In genomic region chr17:64343071-64343774, GRCh38 we compare ENCODE assay signal across 12 cellular contexts. TPM values are rescaled to one million over a fixed set of nuclear protein-coding genes. Genes with fewer than 3 reads are reported as not detected.
DNase-seq lines count a peak whose midpoint lies in the region; ATAC-seq, FAIRE-seq and TF ChIP-seq lines count a peak whose summit lies in the region.
"Had no signal": no experiment of that assay in that cellular context is flagged by ENCODE, and none has a peak within 500 bp of the region (broad histone marks: within the 10 kb centered on the region; RNA-seq: fewer than 3 reads in every experiment).

No MANE protein-coding gene starts in this region.

- H3K4me3 ChIP-seq in PC-9 (no peak overlapping the region), heart right ventricle (peak overlapping the region in 1 of 10 donors; percentile 3), GM23338 (no peak overlapping the region)

- H3K4me3 Mint-ChIP-seq in CD4-positive, alpha-beta T cell, result no peak overlapping the region
- H3K4me3 Mint-ChIP-seq in GM23338, result no peak overlapping the region
- H3K4me3 Mint-ChIP-seq: endodermal cell had no signal

- no peak overlapping the region for H2AFZ ChIP-seq in PC-9
- no peak overlapping the region for H2AFZ ChIP-seq in GM23338

- CTCF ChIA-PET in CD4-positive, alpha-beta T cell (lab: Charles Lee), result no interaction called here
- CTCF ChIA-PET in PC-9 (lab: Charles Lee), result no interaction called here

- H3K79me2 ChIP-seq in PC-9 (ENCODE audit: low read depth), result no peaks in the 10 kb centered on the region
- no peaks in the 10 kb centered on the region for H3K79me2 ChIP-seq in GM23338 (replicated peaks; ENCODE audit: insufficient read depth)

- H3K4me1 Mint-ChIP-seq in CD4-positive, alpha-beta T cell (ENCODE audit: low read depth), result peaks cover 25% of the 10 kb centered on the region
- peaks cover 8% of the 10 kb centered on the region for H3K4me1 Mint-ChIP-seq in GM23338

- no peaks in the 10 kb centered on the region for H3K27me3 ChIP-seq in CD4-positive, alpha-beta T cell (ENCODE audit: control insufficient read depth, insufficient read depth, low read length)
- H3K27me3 ChIP-seq in PC-9 (ENCODE audit: insufficient read depth, low read depth), result no peaks in the 10 kb centered on the region
- no peaks in the 10 kb centered on the region for H3K27me3 ChIP-seq in heart right ventricle
- H3K27me3 ChIP-seq in GM23338 (ENCODE audit: insufficient read depth), result no peaks in the 10 kb centered on the region

- peaks cover 23% of the 10 kb centered on the region for H3K36me3 Mint-ChIP-seq in CD4-positive, alpha-beta T cell (ENCODE audit: low read depth)
- H3K36me3 Mint-ChIP-seq in GM23338 (ENCODE audit: low read depth), result no peaks in the 10 kb centered on the region

- no peaks in the 10 kb centered on the region for H3K9me3 Mint-ChIP-seq in CD4-positive, alpha-beta T cell
- H3K9me3 Mint-ChIP-seq in GM23338, result no peaks in the 10 kb centered on the region
- H3K9me3 Mint-ChIP-seq: endodermal cell had no signal

- H3K27me3 Mint-ChIP-seq in CD4-positive, alpha-beta T cell, result no peaks in the 10 kb centered on the region
- H3K27me3 Mint-ChIP-seq in GM23338 (ENCODE audit: insufficient read depth, low read depth, poor library complexity), result peaks cover 2% of the 10 kb centered on the region

- BruUV-seq in PC-9 (replicated peaks; lab: Mats Ljungman, UMichigan), result no TSS peak

- no peak overlapping the region for H3K27ac ChIP-seq in CD4-positive, alpha-beta T cell (ENCODE audit: low read depth, low read length)
- H3K27ac ChIP-seq in PC-9 (peak overlapping the region; percentile 79), heart right ventricle (peak overlapping the region; percentile 59 to 95 (median 78)), GM23338 (ENCODE audit: low read depth) (no peak overlapping the region)
- H3K27ac ChIP-seq: KMS-11 had no signal

- no peak for FAIRE-seq in RCC 7860 (lab: Jason Lieb, UNC)

- no peak for ATAC-seq in CD4-positive, alpha-beta T cell (ENCODE audit: poor library complexity)
- ATAC-seq in heart right ventricle (no peak), HG03045 (IDR thresholded peaks at IDR 0.05; ENCODE audit: unreplicated experiment) (no peak), GM23338 (no peak)

- H3K4me2 ChIP-seq in PC-9, result peak overlapping the region; percentile 49
- H3K4me2 ChIP-seq in GM23338, result no peak overlapping the region
- H3K4me2 ChIP-seq: KMS-11 had no signal

- H3F3A ChIP-seq in PC-9 (ENCODE audit: insufficient read depth, low read depth) (peaks cover 34% of the 10 kb centered on the region), GM23338 (replicated peaks; ENCODE audit: low read depth) (no peaks in the 10 kb centered on the region)

- H3K27ac Mint-ChIP-seq in CD4-positive, alpha-beta T cell, result peak overlapping the region; percentile 83
- no peak overlapping the region for H3K27ac Mint-ChIP-seq in GM23338

- no peak for DNase-seq in CD4-positive, alpha-beta T cell
- no peak for DNase-seq in PC-9
- DNase-seq in heart right ventricle, result no peak
- peak; percentile 61 for DNase-seq in posterior vena cava (ENCODE audit: low spot score)
- DNase-seq in GM23338 (ENCODE audit: low spot score), result no peak
- DNase-seq in activated CD8-positive, alpha-beta memory T cell treated with anti-CD3 and anti-CD28 coated beads, Interleukin-2, amount 50 U/mL, for 4 hours, result no peak
- no peak for DNase-seq in RCC 7860 (ENCODE audit: low spot score)
- DNase-seq: endodermal cell, mesendoderm, T-helper 9 cell had no signal

- TF ChIP-seq CTCF in CD4-positive, alpha-beta T cell (IDR thresholded peaks at IDR 0.05), result no peak
- TF ChIP-seq CTCF in PC-9 (conservative IDR thresholded peaks at IDR 0.05) (no peak), heart right ventricle (IDR thresholded peaks at IDR 0.05) (no peak), GM23338 (conservative IDR thresholded peaks at IDR 0.05; ENCODE audit: low read depth in 2 of 2) (no peak)

- H4K20me1 ChIP-seq in PC-9 (ENCODE audit: insufficient read depth) (no peaks in the 10 kb centered on the region), GM23338 (replicated peaks; ENCODE audit: insufficient read depth) (no peaks in the 10 kb centered on the region)

- H3K36me3 ChIP-seq in PC-9 (ENCODE audit: low read depth), result no peaks in the 10 kb centered on the region; the same call in none of the 2 replicates
- peaks cover 0 to 82% (median 0%) of the 10 kb centered on the region in 9 donors for H3K36me3 ChIP-seq in heart right ventricle
- H3K36me3 ChIP-seq in GM23338 (ENCODE audit: insufficient read depth), result no peaks in the 10 kb centered on the region

- H3K4me1 ChIP-seq in PC-9 (replicated peaks; ENCODE audit: insufficient read depth), result peaks cover 41% of the 10 kb centered on the region
- peaks cover 14 to 88% (median 49%) of the 10 kb centered on the region in 9 donors for H3K4me1 ChIP-seq in heart right ventricle
- no peaks in the 10 kb centered on the region for H3K4me1 ChIP-seq in GM23338 (ENCODE audit: insufficient read depth)

- no peaks in the 10 kb centered on the region for H3K9me3 ChIP-seq in CD4-positive, alpha-beta T cell (ENCODE audit: control insufficient read depth, low read length)
- H3K9me3 ChIP-seq in PC-9 (ENCODE audit: insufficient read depth, low read depth) (no peaks in the 10 kb centered on the region), heart right ventricle (no peaks in the 10 kb centered on the region)

- no peaks in the 10 kb centered on the region for H3K9me2 ChIP-seq in PC-9 (ENCODE audit: insufficient read depth)
- no peaks in the 10 kb centered on the region for H3K9me2 ChIP-seq in GM23338 (ENCODE audit: insufficient read depth)

- POLR2A ChIA-PET in CD4-positive, alpha-beta T cell (lab: Charles Lee), result interaction anchor here (0.6 to 1.9 kb wide), 4 partner anchors 15 to 164 kb away, joined by 3 to 6 read pairs (median 4); partner anchors contain the start of gene CEP95
- POLR2A ChIA-PET in PC-9 (lab: Charles Lee; ENCODE audit: unreplicated experiment), result interaction anchor here (0.9 kb wide), 1 partner anchor 9 kb away, joined by 4 read pairs; no protein-coding TSS in a partner anchor

- WGBS in heart right ventricle, 2 donors, result 71 to 81% methylated on average over 7 of the region's 7 CpGs

- intact Hi-C loops in CD4-positive, alpha-beta T cell (cut with DNase I, micrococcal nuclease), result no loop called here
- intact Hi-C loops in PC-9 (cut with micrococcal nuclease; ENCODE audit: unreplicated experiment), result no loop called here
- intact Hi-C loops in heart right ventricle (cut with DNase I), result loop anchor here in 1 of 10 donors (10.0 kb wide), 1 partner anchor 52 kb away; the partner anchor contains the start of gene PECAM1
- intact Hi-C loops in posterior vena cava (cut with DNase I), result no loop called here

TF ChIP-seq in GM23338, 12 proteins besides CTCF, POLR2A, EP300 and RAD21 (continues in another document):
- TF ChIP-seq REST (IDR thresholded peaks at IDR 0.05; ENCODE audit: unreplicated experiment) (no peak), CREB1 (CRISPR knock-in tag; IDR thresholded peaks at IDR 0.05; ENCODE audit: low read depth) (no peak), EZH2 (IDR thresholded peaks at IDR 0.05; ENCODE audit: low read depth, unreplicated experiment) (no peak), JUNB (IDR thresholded peaks at IDR 0.05; ENCODE audit: unreplicated experiment) (no peak), POLR2AphosphoS5 (IDR thresholded peaks at IDR 0.05; ENCODE audit: low read depth) (no peak), ZNF331 (CRISPR knock-in tag; IDR thresholded peaks at IDR 0.05; ENCODE audit: low read depth) (no peak), ZNF114 (CRISPR knock-in tag; IDR thresholded peaks at IDR 0.05) (no peak)

RNA-seq across cellular contexts. Expression of gene PECAM1, which starts 47.4 kb away (rescaled TPM):
- total RNA-seq in CD4-positive, alpha-beta T cell, result 10 to 100 TPM; 20.6 to 20.8 TPM
- total RNA-seq in PC-9 (2021) (0.80 and 1.5 TPM in 2 replicates), heart right ventricle (100 to 1,000 TPM in 5 of 10 donors, 10 to 100 TPM in 5; 70.3 to 187 (median 105) TPM), posterior vena cava (100 to 1,000 TPM; 289 to 316 TPM)
- polyA plus RNA-seq in heart right ventricle (10 to 100 TPM; 31.7 to 66.5 TPM), GM23338 (2016; fragmentation: Nextera tagmentation; extraction: Ambion mirVana) (not detected in 2 replicates)
- 0.04 TPM in 1 of 2 replicates, not detected in the other for total RNA-seq in GM23338 (2014; rRNA removed; shearing (Covaris generic))

Comparison
In these comparisons a context has a peak if more than half of its experiments do, and no peak if none do; other contexts are left out.
1. H3K27ac ChIP-seq: peak in PC-9 (single experiment) and heart right ventricle (10 of 10); none in CD4-positive, alpha-beta T cell (single experiment) and GM23338 (single experiment).